16 cellular contexts compared by ENCODE assay signal in genomic region chr9:108441251-108441650, GRCh38.
DNase-seq lines count a peak whose midpoint lies in the region; ATAC-seq and TF ChIP-seq lines count a peak whose summit lies in the region.
"Had no signal": no experiment of that assay in that cellular context is flagged by ENCODE, and none has a peak within 500 bp of the region (broad histone marks: within the 10 kb centered on the region; RNA-seq: fewer than 3 reads in every experiment).

No MANE protein-coding gene starts in this region.

- no peaks in the 10 kb centered on the region for H3K36me3 ChIP-seq in adipocyte (ENCODE audit: control insufficient read depth, insufficient read depth, low read length, severe bottlenecking)
- H3K36me3 ChIP-seq in esophagus muscularis mucosa, result no peaks in the 10 kb centered on the region
- no peaks in the 10 kb centered on the region for H3K36me3 ChIP-seq in SK-N-SH (replicated peaks in 1 of 2; ENCODE audit: control insufficient read depth in 1 of 2, insufficient read depth in 2 of 2, low read length in 1 of 2)

- DNase-seq in adipocyte (ENCODE audit: low read depth) (no peak), esophagus muscularis mucosa (ENCODE audit: extremely low spot score) (no peak), osteocyte (ENCODE audit: extremely low spot score, unreplicated experiment) (no peak), NCI-H187 (lab: John Stamatoyannopoulos, UW) (no peak), SK-N-SH (no peak)
- DNase-seq in activated CD4-positive, alpha-beta T cell treated with anti-CD3 and anti-CD28 coated beads for 36 hours, result no peak
- DNase-seq: CD8-positive, alpha-beta T cell; COR-L47; DMS79 treated with DMSO at 0.1 percent for 48 hours; EL; GOT3; H9 had no signal

- H3K36me3 Mint-ChIP-seq in osteocyte (ENCODE audit: unreplicated experiment), result no peaks in the 10 kb centered on the region
- no peaks in the 10 kb centered on the region for H3K36me3 Mint-ChIP-seq in activated CD4-positive, alpha-beta T cell treated with anti-CD3 and anti-CD28 coated beads for 36 hours (ENCODE audit: low read depth)
- H3K36me3 Mint-ChIP-seq: CD14-positive monocyte; CD8-positive, alpha-beta T cell had no signal

- no peak for ATAC-seq in HG03342 (IDR thresholded peaks at IDR 0.05; ENCODE audit: unreplicated experiment)
- no peak for ATAC-seq in activated CD4-positive, alpha-beta T cell treated with anti-CD3 and anti-CD28 coated beads for 36 hours
- ATAC-seq: A549; CD8-positive, alpha-beta T cell; HepG2 had no signal

- TF ChIP-seq EP300 in esophagus muscularis mucosa (IDR thresholded peaks at IDR 0.05) (no peak), SK-N-SH (IDR thresholded peaks at IDR 0.05; ENCODE audit: borderline replicate concordance in 1 of 2, low read depth in 1 of 2, low read length in 1 of 2) (no peak)

- no peak for TF ChIP-seq CTCF in esophagus muscularis mucosa (IDR thresholded peaks at IDR 0.05)
- TF ChIP-seq CTCF in osteocyte (IDR thresholded peaks at IDR 0.05), result no peak
- no peak for TF ChIP-seq CTCF in SK-N-SH (IDR thresholded peaks at IDR 0.05)

- peaks cover 45% of the 10 kb centered on the region for H3F3A ChIP-seq in SK-N-SH (replicated peaks; ENCODE audit: insufficient read depth)

- intact Hi-C loops in esophagus muscularis mucosa (cut with DNase I), result loop anchor here (10.0 kb wide), 1 partner anchor 124 kb away; no protein-coding TSS in a partner anchor
- intact Hi-C loops in activated CD4-positive, alpha-beta T cell treated with anti-CD3 and anti-CD28 coated beads for 36 hours (cut with DNase I, micrococcal nuclease), result no loop called here

- H3K4me2 ChIP-seq in SK-N-SH, result no peak overlapping the region
- H3K4me2 ChIP-seq: A549 had no signal

- 64% methylated on average over 3 of the region's 3 CpGs for WGBS in esophagus muscularis mucosa
- 77% methylated on average over 3 of the region's 3 CpGs for WGBS in SK-N-SH (ENCODE audit: low lambda C conversion rate)

- H3K27ac Mint-ChIP-seq in osteocyte (ENCODE audit: unreplicated experiment), result peak overlapping the region; percentile 90
- H3K27ac Mint-ChIP-seq in activated CD4-positive, alpha-beta T cell treated with anti-CD3 and anti-CD28 coated beads for 36 hours, result no peak overlapping the region
- H3K27ac Mint-ChIP-seq: CD14-positive monocyte; CD8-positive, alpha-beta T cell; H9 had no signal

- no peaks in the 10 kb centered on the region for H4K20me1 ChIP-seq in SK-N-SH (ENCODE audit: insufficient read depth)

- H3K9me3 ChIP-seq in adipocyte (ENCODE audit: control insufficient read depth, low read length), result no peaks in the 10 kb centered on the region
- no peaks in the 10 kb centered on the region for H3K9me3 ChIP-seq in esophagus muscularis mucosa
- no peaks in the 10 kb centered on the region for H3K9me3 ChIP-seq in SK-N-SH
- H3K9me3 ChIP-seq: A549 had no signal

- H2AFZ ChIP-seq in SK-N-SH (ENCODE audit: low read depth), result no peak overlapping the region

- peaks cover 75% of the 10 kb centered on the region for H3K4me1 Mint-ChIP-seq in osteocyte (ENCODE audit: unreplicated experiment)
- no peaks in the 10 kb centered on the region for H3K4me1 Mint-ChIP-seq in activated CD4-positive, alpha-beta T cell treated with anti-CD3 and anti-CD28 coated beads for 36 hours
- H3K4me1 Mint-ChIP-seq: H9 had no signal

- H3K9me2 ChIP-seq in SK-N-SH, result no peaks in the 10 kb centered on the region

- H3K4me3 Mint-ChIP-seq in osteocyte (ENCODE audit: unreplicated experiment), result no peak overlapping the region
- no peak overlapping the region for H3K4me3 Mint-ChIP-seq in activated CD4-positive, alpha-beta T cell treated with anti-CD3 and anti-CD28 coated beads for 36 hours
- H3K4me3 Mint-ChIP-seq: CD14-positive monocyte; CD8-positive, alpha-beta T cell; H9 had no signal

- no peaks in the 10 kb centered on the region for H3K9me3 Mint-ChIP-seq in osteocyte (ENCODE audit: unreplicated experiment)
- peaks cover 7% of the 10 kb centered on the region for H3K9me3 Mint-ChIP-seq in activated CD4-positive, alpha-beta T cell treated with anti-CD3 and anti-CD28 coated beads for 36 hours (ENCODE audit: low read depth)
- H3K9me3 Mint-ChIP-seq: CD14-positive monocyte, H9 had no signal

- H3K4me1 ChIP-seq in adipocyte (ENCODE audit: control insufficient read depth, insufficient read depth, low read length), result peaks cover 68% of the 10 kb centered on the region
- H3K4me1 ChIP-seq in esophagus muscularis mucosa, result peaks cover 0 to 56% (median 36%) of the 10 kb centered on the region in 4 donors
- peaks cover 0 to 26% of the 10 kb centered on the region in 2 experiments for H3K4me1 ChIP-seq in SK-N-SH (ENCODE audit: control insufficient read depth in 1 of 2, insufficient read depth in 2 of 2, low read depth in 1 of 2, low read length in 1 of 2)

- H3K27me3 ChIP-seq in adipocyte (replicated peaks; ENCODE audit: control insufficient read depth, insufficient read depth, low read length) (no peaks in the 10 kb centered on the region), esophagus muscularis mucosa (no peaks in the 10 kb centered on the region), SK-N-SH (ENCODE audit: insufficient read depth) (no peaks in the 10 kb centered on the region)

- no peak overlapping the region for H3K4me3 ChIP-seq in adipocyte (ENCODE audit: low read length)
- H3K4me3 ChIP-seq in esophagus muscularis mucosa, result no peak overlapping the region
- H3K4me3 ChIP-seq in SK-N-SH (ENCODE audit: low read depth in 2 of 2, low read length in 1 of 2), result no peak overlapping the region
- H3K4me3 ChIP-seq: A549 had no signal

- TF ChIP-seq RAD21 in SK-N-SH (IDR thresholded peaks at IDR 0.05; ENCODE audit: low read length), result no peak

- peak overlapping the region in 3 of 4 donors; percentile 5 to 45 (median 45) for H3K27ac ChIP-seq in esophagus muscularis mucosa (replicated peaks in 1 of 4)
- H3K27ac ChIP-seq in SK-N-SH (ENCODE audit: low read depth in 2 of 2, low read length in 1 of 2), result peak overlapping the region in 1 of 2 experiments; percentile 18; a peak in 1 of 4 replicates
- H3K27ac ChIP-seq: A549 had no signal

- no peaks in the 10 kb centered on the region for H3K27me3 Mint-ChIP-seq in osteocyte (ENCODE audit: unreplicated experiment)
- H3K27me3 Mint-ChIP-seq in activated CD4-positive, alpha-beta T cell treated with anti-CD3 and anti-CD28 coated beads for 36 hours, result no peaks in the 10 kb centered on the region

- POLR2A ChIA-PET in SK-N-SH (lab: Yijun Ruan, JAX), result no interaction called here
- POLR2A ChIA-PET in activated CD4-positive, alpha-beta T cell treated with anti-CD3 and anti-CD28 coated beads for 36 hours (lab: Charles Lee), result no interaction called here

- CTCF ChIA-PET in SK-N-SH (lab: Yijun Ruan, JAX), result interaction anchor here (0.6 kb wide), 1 partner anchor 957 kb away, joined by 3 read pairs; no protein-coding TSS in a partner anchor
- CTCF ChIA-PET in activated CD4-positive, alpha-beta T cell treated with anti-CD3 and anti-CD28 coated beads for 36 hours (lab: Charles Lee), result interaction anchor here (0.7 kb wide), 2 partner anchors 87 to 219 kb away, joined by 3 to 4 read pairs; no protein-coding TSS in a partner anchor

- H3K9ac ChIP-seq in adipocyte (ENCODE audit: low read length), result peak overlapping the region; percentile 93
- H3K9ac ChIP-seq in SK-N-SH, result no peak overlapping the region

- no peak for TF ChIP-seq POLR2A in esophagus muscularis mucosa (IDR thresholded peaks at IDR 0.05; ENCODE audit: low read depth)

- no peaks in the 10 kb centered on the region for H3K79me2 ChIP-seq in SK-N-SH (ENCODE audit: insufficient read depth)

TF ChIP-seq in SK-N-SH, 30 proteins besides CTCF, POLR2A, EP300 and RAD21:
- TF ChIP-seq EZH2phosphoT487 (IDR thresholded peaks at IDR 0.05; ENCODE audit: borderline replicate concordance, low read depth) (no peak), YY1 (IDR thresholded peaks at IDR 0.05; ENCODE audit: low read depth) (no peak), SIN3A (IDR thresholded peaks at IDR 0.05; ENCODE audit: borderline replicate concordance, low read depth, low read length) (no peak), USF2 (IDR thresholded peaks at IDR 0.05; ENCODE audit: borderline replicate concordance, low read depth, low read length) (no peak), MXI1 (IDR thresholded peaks at IDR 0.05; ENCODE audit: low read depth, low read length) (no peak), PBX3 (IDR thresholded peaks at IDR 0.05) (no peak), NRF1 (IDR thresholded peaks at IDR 0.05; ENCODE audit: low read depth, low read length) (no peak), NFIC (IDR thresholded peaks at IDR 0.05; ENCODE audit: borderline replicate concordance) (no peak), TEAD4 (IDR thresholded peaks at IDR 0.05; ENCODE audit: borderline replicate concordance, insufficient read depth) (no peak)
